Comparison of ENCODE assay signal across 8 cellular contexts in the genomic region with DNA sequence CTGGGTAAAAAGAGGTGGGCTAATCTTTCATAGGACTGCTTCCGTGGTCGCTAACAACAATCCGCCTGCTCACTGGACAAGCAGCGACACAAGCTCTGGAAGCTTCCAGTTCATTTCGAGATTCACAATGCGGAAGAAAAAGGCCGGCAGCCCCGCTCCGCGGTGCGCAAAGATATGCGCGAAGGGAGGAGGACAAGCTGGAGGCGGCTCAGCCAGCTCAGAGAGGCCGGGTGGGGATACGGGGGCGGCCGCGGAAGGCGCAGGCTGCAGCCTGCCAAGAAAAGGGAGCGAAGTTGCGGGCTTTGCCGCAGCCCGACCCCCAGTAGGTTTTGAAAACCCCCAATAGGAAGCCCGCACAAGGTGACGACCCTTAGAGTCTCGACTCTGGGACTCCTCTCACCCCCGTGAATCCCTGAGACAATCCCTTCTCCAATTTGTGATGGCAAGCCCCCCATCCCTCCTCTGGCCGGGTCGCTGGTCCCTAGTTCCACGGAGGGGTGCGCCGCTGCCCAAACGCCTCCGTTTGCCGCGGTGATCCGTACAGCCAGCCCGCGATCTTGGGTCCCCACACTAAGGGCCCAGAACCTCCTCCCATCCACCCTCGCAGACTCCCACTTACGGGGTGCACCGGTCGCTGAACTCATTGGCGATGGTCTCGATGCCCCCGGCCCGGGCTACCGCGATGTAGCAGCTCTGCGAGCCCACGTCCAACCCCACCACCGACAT. TPM values are rescaled to one million over a fixed set of nuclear protein-coding genes. Genes with fewer than 3 reads are reported as not detected.
A peak's percentile ranks its signal among the peaks of the same experiment; 100 is the strongest.
DNase-seq lines count a peak whose midpoint lies in the region; ATAC-seq lines count a peak whose summit lies in the region.

No MANE protein-coding gene starts in this region.

- H3K4me3 ChIP-seq in esophagus (ENCODE audit: low read depth in 1 of 2, low read length in 2 of 2): peak overlapping the region; percentile 93 to 95
- peak overlapping the region; percentile 2 for H3K4me3 ChIP-seq in mucosa of stomach (ENCODE audit: low read length)

- DNase-seq in DMS 273 (lab: John Stamatoyannopoulos, UW; ENCODE audit: unreplicated experiment) (peak; percentile 68), DMS 273 treated with DMSO at 0.1 percent for 48 hours (lab: John Stamatoyannopoulos, UW) (no peak), NOMO-1 treated with dmso at 0.1 percent for 144 hours (lab: John Stamatoyannopoulos, UW; ENCODE audit: unreplicated experiment) (peak; percentile 76), activated T-cell treated with anti-CD3 and anti-CD28 coated beads for 48 hours (ENCODE audit: low read depth) (peak; percentile 59)
- DNase-seq in stimulated activated CD8-positive, alpha-beta memory T cell treated with anti-CD3 and anti-CD28 coated beads, Interleukin-4, amount 100 ng/mL, for 48 hours: peak; percentile 80

- peak overlapping the region; percentile 86 to 94 for H3K27ac ChIP-seq in esophagus (ENCODE audit: low read depth in 2 of 2, low read length in 1 of 2)

- H3K9ac ChIP-seq in mucosa of stomach (ENCODE audit: low read length): peak overlapping the region; percentile 74

- H3K4me1 ChIP-seq in esophagus (ENCODE audit: control insufficient read depth in 2 of 2, insufficient read depth in 2 of 2, low read length in 1 of 2): no peaks in the 10 kb centered on the region
- H3K4me1 ChIP-seq in mucosa of stomach (ENCODE audit: control insufficient read depth, insufficient read depth, low read length): peaks cover 15% of the 10 kb centered on the region

- WGBS in esophagus, 2 donors: 0% methylated on average over 53 of the region's 53 CpGs

- H3K9me3 ChIP-seq in esophagus (ENCODE audit: control insufficient read depth in 2 of 2, insufficient read depth in 1 of 2, low read depth in 1 of 2, low read length in 1 of 2) (no peaks in the 10 kb centered on the region), mucosa of stomach (ENCODE audit: control insufficient read depth, low read length) (no peaks in the 10 kb centered on the region)

- no peaks in the 10 kb centered on the region for H3K27me3 ChIP-seq in esophagus (ENCODE audit: control insufficient read depth in 1 of 2, insufficient read depth in 2 of 2, low read length in 2 of 2)
- H3K27me3 ChIP-seq in mucosa of stomach (ENCODE audit: control insufficient read depth, insufficient read depth, low read length): no peaks in the 10 kb centered on the region

- peak; percentile 26 for ATAC-seq in HG02885 (IDR thresholded peaks at IDR 0.05; ENCODE audit: poor library complexity, unreplicated experiment)

- no peaks in the 10 kb centered on the region for H3K36me3 ChIP-seq in esophagus (ENCODE audit: control insufficient read depth in 2 of 2, insufficient read depth in 2 of 2, low read length in 1 of 2)
- H3K36me3 ChIP-seq in mucosa of stomach (ENCODE audit: control insufficient read depth, insufficient read depth, low read length): no peaks in the 10 kb centered on the region

RNA-seq across cellular contexts. Expression of a gene that starts 0.7 kb away (rescaled TPM):
- 10 to 100 TPM; 22.0 to 31.3 TPM for polyA plus RNA-seq in esophagus

RNA-seq across cellular contexts. Expression of a gene that starts 38.8 kb away (rescaled TPM):
- 1 to 10 TPM; 1.9 to 2.0 TPM for polyA plus RNA-seq in esophagus
